In genomic region chr7:87316097-87316700, GRCh38 we compare ENCODE assay signal across 12 cellular contexts. TPM values are rescaled to one million over a fixed set of nuclear protein-coding genes. Genes with fewer than 3 reads are reported as not detected.
DNase-seq lines count a peak whose midpoint lies in the region; ATAC-seq and TF ChIP-seq lines count a peak whose summit lies in the region.
"Had no signal": no experiment of that assay in that cellular context is flagged by ENCODE, and none has a peak within 500 bp of the region (broad histone marks: within the 10 kb centered on the region; RNA-seq: fewer than 3 reads in every experiment).

No MANE protein-coding gene starts in this region.

- ATAC-seq in GM19438 (IDR thresholded peaks at IDR 0.05; ENCODE audit: low read depth, unreplicated experiment), result peak; percentile 73
- ATAC-seq in HG02970 (IDR thresholded peaks at IDR 0.05; ENCODE audit: low FRiP score, unreplicated experiment), result peak; percentile 70
- no peak for ATAC-seq in RWPE2 (ENCODE audit: low read depth)
- ATAC-seq in lower lobe of right lung, result no peak

- H3K9me3 ChIP-seq in RWPE2 (ENCODE audit: severe bottlenecking), result no peaks in the 10 kb centered on the region
- no peaks in the 10 kb centered on the region for H3K9me3 ChIP-seq in thyroid gland
- H3K9me3 ChIP-seq in lower lobe of right lung, result no peaks in the 10 kb centered on the region
- H3K9me3 ChIP-seq: BLaER1 had no signal

- intact Hi-C loops in thyroid gland (cut with DNase I), result no loop called here
- intact Hi-C loops in lower lobe of right lung (cut with DNase I), result no loop called here

- H3K4me1 ChIP-seq in RWPE2 (ENCODE audit: insufficient read depth, poor library complexity, severe bottlenecking), result peaks cover 27% of the 10 kb centered on the region
- H3K4me1 ChIP-seq in thyroid gland, result no peaks in the 10 kb centered on the region
- no peaks in the 10 kb centered on the region for H3K4me1 ChIP-seq in lower lobe of right lung
- H3K4me1 ChIP-seq: BLaER1 had no signal

- no peaks in the 10 kb centered on the region for H3K27me3 ChIP-seq in RWPE2 (ENCODE audit: insufficient read depth, poor library complexity, severe bottlenecking)
- no peaks in the 10 kb centered on the region for H3K27me3 ChIP-seq in thyroid gland
- no peaks in the 10 kb centered on the region for H3K27me3 ChIP-seq in lower lobe of right lung (ENCODE audit: low read depth)
- H3K27me3 ChIP-seq: BLaER1 had no signal

- no peaks in the 10 kb centered on the region for H3K36me3 ChIP-seq in RWPE2 (ENCODE audit: low read depth)
- H3K36me3 ChIP-seq in thyroid gland, result no peaks in the 10 kb centered on the region
- no peaks in the 10 kb centered on the region for H3K36me3 ChIP-seq in lower lobe of right lung
- H3K36me3 ChIP-seq: BLaER1 had no signal

- H3K4me3 ChIP-seq in GM08714 (ENCODE audit: low read length), result 0 out of 2 replicates have a peak overlapping the region, but pooled peaks have one; percentile 11
- H3K4me3 ChIP-seq in RWPE2 (ENCODE audit: severe bottlenecking), result no peak overlapping the region
- H3K4me3 ChIP-seq in thyroid gland (replicated peaks in 1 of 3), result no peak overlapping the region
- no peak overlapping the region for H3K4me3 ChIP-seq in lower lobe of right lung
- H3K4me3 ChIP-seq: BLaER1 had no signal

- no peak for TF ChIP-seq POLR2A in thyroid gland (IDR thresholded peaks at IDR 0.05)

- 84 to 89% methylated on average over 3 of the region's 3 CpGs for WGBS in thyroid gland, 2 donors

- no peak for TF ChIP-seq CTCF in RWPE2 (IDR thresholded peaks at IDR 0.05; ENCODE audit: poor library complexity, severe bottlenecking)
- TF ChIP-seq CTCF in thyroid gland (IDR thresholded peaks at IDR 0.05), result no peak
- TF ChIP-seq CTCF in lower lobe of right lung (IDR thresholded peaks at IDR 0.05), result no peak

- DNase-seq in RWPE2 (ENCODE audit: low spot score) (no peak), NCI-H1092 treated with DMSO at 0.1 percent for 48 hours (lab: John Stamatoyannopoulos, UW) (no peak), thyroid gland (no peak), lower lobe of right lung (no peak)
- no peak for DNase-seq in stimulated activated CD4-positive, alpha-beta T cell treated with anti-CD3 and anti-CD28 coated beads, Interleukin-2, amount 100 ng/mL, for 48 hours
- DNase-seq: NCI-H1048, posterior cingulate gyrus, SHP77 had no signal

- H3K27ac ChIP-seq in RWPE2 (ENCODE audit: poor library complexity, severe bottlenecking) (peak overlapping the region; percentile 83), thyroid gland (no peak overlapping the region), lower lobe of right lung (no peak overlapping the region)
- H3K27ac ChIP-seq: BLaER1 had no signal

RNA-seq across cellular contexts. Expression of gene CROT, which starts 29.3 kb away (rescaled TPM):
- 100 to 1,000 TPM in 1 of 4 donors, 10 to 100 TPM in 3; 66.8 to 101 (median 93.0) TPM for total RNA-seq in thyroid gland
- total RNA-seq in lower lobe of right lung, result 9.5 TPM

Comparison
In these comparisons a context has a peak if more than half of its experiments do, and no peak if none do; other contexts are left out.
1. ATAC-seq: peak in GM19438 (single experiment) and HG02970 (single experiment); none in RWPE2 (single experiment) and lower lobe of right lung (0 of 2).